Comparison of ENCODE assay signal across 7 cellular contexts in genomic region chr11:88103337-88104206, GRCh38.
DNase-seq lines count a peak whose midpoint lies in the region; ATAC-seq and TF ChIP-seq lines count a peak whose summit lies in the region.

No MANE protein-coding gene starts in this region.

- H3K9me3 Mint-ChIP-seq in activated T-cell treated with anti-CD3 and anti-CD28 coated beads, Interleukin-2, amount 50 U/mL, for 4 hours = no peaks in the 10 kb centered on the region

- H3K27me3 ChIP-seq in upper lobe of left lung = no peaks in the 10 kb centered on the region

- no peak overlapping the region for H3K4me3 Mint-ChIP-seq in activated T-cell treated with anti-CD3 and anti-CD28 coated beads, Interleukin-2, amount 50 U/mL, for 4 hours

- peaks cover 9% of the 10 kb centered on the region for H3K27me3 Mint-ChIP-seq in activated T-cell treated with anti-CD3 and anti-CD28 coated beads, Interleukin-2, amount 50 U/mL, for 4 hours (ENCODE audit: low read depth)

- H3K36me3 ChIP-seq in upper lobe of left lung = no peaks in the 10 kb centered on the region

- no peaks in the 10 kb centered on the region for H3K36me3 Mint-ChIP-seq in activated T-cell treated with anti-CD3 and anti-CD28 coated beads, Interleukin-2, amount 50 U/mL, for 4 hours (ENCODE audit: insufficient read depth)

- peaks cover 0 to 3% (median 0%) of the 10 kb centered on the region in 4 donors for H3K4me1 ChIP-seq in upper lobe of left lung

- TF ChIP-seq CTCF in upper lobe of left lung (IDR thresholded peaks at IDR 0.05) = peak in 4 of 6 experiments; percentile 12 to 53 (median 44)

- ATAC-seq in GM18867 (IDR thresholded peaks at IDR 0.05; ENCODE audit: unreplicated experiment) = peak; percentile 94
- ATAC-seq in HG02981 (IDR thresholded peaks at IDR 0.05; ENCODE audit: unreplicated experiment) = peak; percentile 48
- ATAC-seq in activated T-cell treated with anti-CD3 and anti-CD28 coated beads, Interleukin-2, amount 50 U/mL, for 4 hours = peak; percentile 70 to 72
- ATAC-seq in upper lobe of left lung (ENCODE audit: low FRiP score in 2 of 2) = peak; percentile 80 to 90

- no peak for TF ChIP-seq POLR2A in upper lobe of left lung (IDR thresholded peaks at IDR 0.05)

- H3K4me1 Mint-ChIP-seq in activated T-cell treated with anti-CD3 and anti-CD28 coated beads, Interleukin-2, amount 50 U/mL, for 4 hours (ENCODE audit: low read depth) = no peaks in the 10 kb centered on the region

- H3K4me3 ChIP-seq in upper lobe of left lung = no peak overlapping the region

- 72 to 77% methylated on average over 9 of the region's 9 CpGs for WGBS in upper lobe of left lung, 2 donors

- H3K27ac ChIP-seq in upper lobe of left lung = peak overlapping the region in 1 of 4 donors; percentile 31

- no peak for TF ChIP-seq EP300 in upper lobe of left lung (IDR thresholded peaks at IDR 0.05)

- no peaks in the 10 kb centered on the region for H3K9me3 ChIP-seq in upper lobe of left lung

- DNase-seq in DMS 273 treated with DMSO at 0.1 percent for 48 hours (lab: John Stamatoyannopoulos, UW) = peak; percentile 20
- DNase-seq in NCI-H460 (ENCODE audit: extremely low read depth, low read depth) = peak; percentile 70
- peak; percentile 4 for DNase-seq in activated T-cell treated with anti-CD3 and anti-CD28 coated beads, Interleukin-2, amount 50 U/mL, for 4 hours
- peak; percentile 77 for DNase-seq in iPS-NIHi11 (ENCODE audit: low spot score)
- DNase-seq in upper lobe of left lung = peak in 1 of 2 donors; percentile 80
